In genomic region chr19:50556236-50557008, GRCh38 we compare ENCODE assay signal across 8 cellular contexts. TPM values are rescaled to one million over a fixed set of nuclear protein-coding genes. Genes with fewer than 3 reads are reported as not detected.
A peak's percentile ranks its signal among the peaks of the same experiment; 100 is the strongest.
DNase-seq lines count a peak whose midpoint lies in the region; ATAC-seq and TF ChIP-seq lines count a peak whose summit lies in the region.

No MANE protein-coding gene starts in this region.

- peaks cover 43% of the 10 kb centered on the region for H3K36me3 Mint-ChIP-seq in GM23338 (ENCODE audit: low read depth)

- H4K20me1 ChIP-seq in GM23338 (replicated peaks; ENCODE audit: insufficient read depth), result no peaks in the 10 kb centered on the region

- H3K79me2 ChIP-seq in GM23338 (replicated peaks; ENCODE audit: insufficient read depth), result no peaks in the 10 kb centered on the region

- no peaks in the 10 kb centered on the region for H3K9me2 ChIP-seq in GM23338 (ENCODE audit: insufficient read depth)

- in situ Hi-C loops in ACHN (cut with HindIII; ENCODE audit: low pct_ligation_motif_present, low pct_unique_long_range_greater_than_20kb, low sequenced_read_pairs), result no loop called here

- peak; percentile 36; the same call in 1 of the 3 replicates for ATAC-seq in GM23338
- ATAC-seq in GM18867 (IDR thresholded peaks at IDR 0.05; ENCODE audit: unreplicated experiment), result no peak

- DNase-seq in ACHN (peak; percentile 78), GM23338 (ENCODE audit: low spot score) (peak; percentile 98), NT2/D1 (ENCODE audit: low read depth, low spot score) (peak; percentile 77), epidermal melanocyte (ENCODE audit: insufficient read length, low spot score) (peak; percentile 83), mucosa of gallbladder (ENCODE audit: low spot score) (peak; percentile 61)
- peak; percentile 97 for DNase-seq in activated CD8-positive, alpha-beta memory T cell treated with anti-CD3 and anti-CD28 coated beads, Interleukin-2, amount 50 U/mL, for 48 hours
- peak; percentile 36 to 47 for DNase-seq in stimulated activated CD8-positive, alpha-beta memory T cell treated with anti-CD3 and anti-CD28 coated beads, Interleukin-4, amount 100 ng/mL, for 1 hour (ENCODE audit: low read depth in 2 of 2, low spot score in 1 of 2)

- peaks cover 3% of the 10 kb centered on the region; the same call in 1 of the 2 replicates for H3K4me1 ChIP-seq in GM23338 (ENCODE audit: insufficient read depth)
- peaks cover 15% of the 10 kb centered on the region for H3K4me1 ChIP-seq in NT2/D1 (ENCODE audit: insufficient read depth, insufficient read length)

- peaks cover 16% of the 10 kb centered on the region for H3K27me3 Mint-ChIP-seq in GM23338 (ENCODE audit: insufficient read depth, low read depth, poor library complexity)

- H3K27me3 ChIP-seq in GM23338 (ENCODE audit: insufficient read depth), result peaks cover 58% of the 10 kb centered on the region
- H3K27me3 ChIP-seq in NT2/D1 (ENCODE audit: insufficient read depth, insufficient read length), result peaks cover 9% of the 10 kb centered on the region

- H3K4me3 Mint-ChIP-seq in GM23338, result 0 out of 3 replicates have a peak overlapping the region, but pooled peaks have one; percentile 34

- H3K4me3 ChIP-seq in GM23338 (peak overlapping the region; percentile 89), NT2/D1 (ENCODE audit: insufficient read length, low read depth) (peak overlapping the region; percentile 63)

- no peak overlapping the region for H3K27ac ChIP-seq in GM23338 (ENCODE audit: low read depth)

- H3K9ac ChIP-seq in NT2/D1 (ENCODE audit: insufficient read length, low read depth), result peak overlapping the region; percentile 72

- H3K4me1 Mint-ChIP-seq in GM23338, result no peaks in the 10 kb centered on the region

- peak overlapping the region; percentile 94 for H2AFZ ChIP-seq in GM23338

- H3K4me2 ChIP-seq in GM23338, result peak overlapping the region; percentile 92

- H3F3A ChIP-seq in GM23338 (replicated peaks; ENCODE audit: low read depth), result no peaks in the 10 kb centered on the region

- H3K9me3 ChIP-seq in NT2/D1 (ENCODE audit: insufficient read depth, low read length), result no peaks in the 10 kb centered on the region

- no peak overlapping the region for H3K27ac Mint-ChIP-seq in GM23338

- peaks cover 98% of the 10 kb centered on the region for H3K9me3 Mint-ChIP-seq in GM23338

- H3K36me3 ChIP-seq in GM23338 (ENCODE audit: insufficient read depth) (no peaks in the 10 kb centered on the region), NT2/D1 (ENCODE audit: insufficient read depth, insufficient read length, low read length) (peaks cover 3% of the 10 kb centered on the region)

- TF ChIP-seq CTCF in GM23338 (conservative IDR thresholded peaks at IDR 0.05; ENCODE audit: low read depth in 2 of 2), result peak; percentile 85 to 98

TF ChIP-seq in GM23338, 12 proteins besides CTCF, POLR2A, EP300 and RAD21 (continues in another document):
- TF ChIP-seq CREB1 (CRISPR knock-in tag; IDR thresholded peaks at IDR 0.05; ENCODE audit: low read depth) (no peak), ZNF114 (CRISPR knock-in tag; IDR thresholded peaks at IDR 0.05) (no peak), ETS1 (IDR thresholded peaks at IDR 0.05) (no peak), ZNF331 (CRISPR knock-in tag; IDR thresholded peaks at IDR 0.05; ENCODE audit: low read depth) (no peak), REST (IDR thresholded peaks at IDR 0.05; ENCODE audit: unreplicated experiment) (no peak), JUNB (IDR thresholded peaks at IDR 0.05; ENCODE audit: unreplicated experiment) (no peak)

RNA-seq across cellular contexts. Expression of gene LRRC4B, which starts 11.8 kb away (rescaled TPM):
- 12.8 and 13.2 TPM in 2 replicates for total RNA-seq in GM23338 (2014; rRNA removed; shearing (Covaris generic))
- polyA plus RNA-seq in GM23338 (2016; fragmentation: Nextera tagmentation; extraction: Ambion mirVana), result 2.0 and 2.2 TPM in 2 replicates
- total RNA-seq in mucosa of gallbladder, result 3.5 TPM

RNA-seq across cellular contexts. Expression of gene ASPDH, which starts 42.7 kb away (rescaled TPM):
- total RNA-seq in GM23338 (2014; rRNA removed; shearing (Covaris generic)), result not detected in 2 replicates
- polyA plus RNA-seq in GM23338 (2016; fragmentation: Nextera tagmentation; extraction: Ambion mirVana), result not detected in 2 replicates
- not detected for total RNA-seq in mucosa of gallbladder

RNA-seq across cellular contexts. Expression of gene JOSD2, which starts 45.4 kb away (rescaled TPM):
- 1.2 and 5.8 TPM in 2 replicates for total RNA-seq in GM23338 (2014; rRNA removed; shearing (Covaris generic))
- polyA plus RNA-seq in GM23338 (2016; fragmentation: Nextera tagmentation; extraction: Ambion mirVana), result 3.3 and 4.1 TPM in 2 replicates
- 57.3 TPM for total RNA-seq in mucosa of gallbladder

Comparison
In these comparisons a context has a peak if more than half of its experiments do, and no peak if none do; other contexts are left out.
1. DNase-seq: peak in every context shown above with its lines; median percentile 98 in GM23338; 97 in activated CD8-positive, alpha-beta memory T cell treated with anti-CD3 and anti-CD28 coated beads, Interleukin-2, amount 50 U/mL, for 48 hours; 83 in epidermal melanocyte; 78 in ACHN; 77 in NT2/D1; 61 in mucosa of gallbladder; 42 in stimulated activated CD8-positive, alpha-beta memory T cell treated with anti-CD3 and anti-CD28 coated beads, Interleukin-4, amount 100 ng/mL, for 1 hour.